10 cellular contexts compared by ENCODE assay signal in genomic region chr17:2084766-2085647, GRCh38. TPM values are rescaled to one million over a fixed set of nuclear protein-coding genes. Genes with fewer than 3 reads are reported as not detected.
DNase-seq lines count a peak whose midpoint lies in the region; ATAC-seq and TF ChIP-seq lines count a peak whose summit lies in the region.
"Had no signal": no experiment of that assay in that cellular context is flagged by ENCODE, and none has a peak within 500 bp of the region (broad histone marks: within the 10 kb centered on the region; RNA-seq: fewer than 3 reads in every experiment).

No MANE protein-coding gene starts in this region.

- H3K27me3 ChIP-seq in WERI-Rb-1 (ENCODE audit: insufficient read depth, low read depth, severe bottlenecking), result no peaks in the 10 kb centered on the region

- in situ Hi-C loops in GM13976 (cut with MboI; ENCODE audit: low sequenced_read_pairs, unreplicated experiment), result no loop called here

- DNase-seq in GDM1 (lab: John Stamatoyannopoulos, UW) (peak; percentile 12), WERI-Rb-1 (no peak), Right ventricle myocardium superior (peak; percentile 76), renal cortical epithelial cell (ENCODE audit: low read depth) (peak; percentile 43), GM13976 (ENCODE audit: low spot score) (no peak), NCI-H1092 (lab: John Stamatoyannopoulos, UW) (no peak)
- DNase-seq: activated naive CD4-positive, alpha-beta T cell; NCI-H1417 had no signal

- no peak overlapping the region for H3K4me3 ChIP-seq in WERI-Rb-1 (ENCODE audit: low read depth, low read length)

- ATAC-seq in Right ventricle myocardium superior (ENCODE audit: poor library complexity), result peak; percentile 34
- no peak for ATAC-seq in HG02798 (IDR thresholded peaks at IDR 0.05; ENCODE audit: poor library complexity, unreplicated experiment)
- ATAC-seq in HG03520 (IDR thresholded peaks at IDR 0.05; ENCODE audit: unreplicated experiment), result no peak

- H3K36me3 ChIP-seq in WERI-Rb-1, result peaks cover 35% of the 10 kb centered on the region

- peak overlapping the region; percentile 10; the same call in 1 of the 2 replicates for H3K27ac ChIP-seq in WERI-Rb-1

- no peak for TF ChIP-seq CTCF in WERI-Rb-1 (IDR thresholded peaks at IDR 0.05; ENCODE audit: low read depth, low read length)
- TF ChIP-seq CTCF in GM13976 (IDR thresholded peaks at IDR 0.05; ENCODE audit: borderline replicate concordance, control extremely low read depth, extremely low read depth, insufficient read depth, missing control alignments), result no peak

- H3K9me3 ChIP-seq in WERI-Rb-1 (ENCODE audit: severe bottlenecking), result no peaks in the 10 kb centered on the region

- intact Hi-C loops in Right ventricle myocardium superior (cut with DNase I), result loop anchor here (10.0 kb wide), 1 partner anchor 90 kb away; no protein-coding TSS in a partner anchor

RNA-seq across cellular contexts. Expression of gene HIC1, which starts 30.1 kb away (rescaled TPM):
- 19.3 TPM for total RNA-seq in Right ventricle myocardium superior
- 1.0 and 2.3 TPM in 2 replicates for total RNA-seq in renal cortical epithelial cell

RNA-seq across cellular contexts. Expression of gene OVCA2, which starts 43.2 kb away (rescaled TPM):
- total RNA-seq in Right ventricle myocardium superior (13.7 TPM), renal cortical epithelial cell (24.0 and 93.4 TPM in 2 replicates)

RNA-seq across cellular contexts. Expression of gene DPH1, which starts 55.1 kb away (rescaled TPM):
- total RNA-seq in Right ventricle myocardium superior (26.8 TPM), renal cortical epithelial cell (18.4 and 36.2 TPM in 2 replicates)

RNA-seq across cellular contexts. Expression of gene RTN4RL1, which starts 59.9 kb away (rescaled TPM):
- 3.4 TPM for total RNA-seq in Right ventricle myocardium superior
- 0.35 and 4.3 TPM in 2 replicates for total RNA-seq in renal cortical epithelial cell

Comparison
In these comparisons a context has a peak if more than half of its experiments do, and no peak if none do; other contexts are left out.
1. DNase-seq: peak in GDM1 (single experiment), Right ventricle myocardium superior (single experiment) and renal cortical epithelial cell (single experiment); none in WERI-Rb-1 (single experiment), GM13976 (single experiment) and NCI-H1092 (single experiment).